Comparison of ENCODE assay signal across 8 cellular contexts in the genomic region with DNA sequence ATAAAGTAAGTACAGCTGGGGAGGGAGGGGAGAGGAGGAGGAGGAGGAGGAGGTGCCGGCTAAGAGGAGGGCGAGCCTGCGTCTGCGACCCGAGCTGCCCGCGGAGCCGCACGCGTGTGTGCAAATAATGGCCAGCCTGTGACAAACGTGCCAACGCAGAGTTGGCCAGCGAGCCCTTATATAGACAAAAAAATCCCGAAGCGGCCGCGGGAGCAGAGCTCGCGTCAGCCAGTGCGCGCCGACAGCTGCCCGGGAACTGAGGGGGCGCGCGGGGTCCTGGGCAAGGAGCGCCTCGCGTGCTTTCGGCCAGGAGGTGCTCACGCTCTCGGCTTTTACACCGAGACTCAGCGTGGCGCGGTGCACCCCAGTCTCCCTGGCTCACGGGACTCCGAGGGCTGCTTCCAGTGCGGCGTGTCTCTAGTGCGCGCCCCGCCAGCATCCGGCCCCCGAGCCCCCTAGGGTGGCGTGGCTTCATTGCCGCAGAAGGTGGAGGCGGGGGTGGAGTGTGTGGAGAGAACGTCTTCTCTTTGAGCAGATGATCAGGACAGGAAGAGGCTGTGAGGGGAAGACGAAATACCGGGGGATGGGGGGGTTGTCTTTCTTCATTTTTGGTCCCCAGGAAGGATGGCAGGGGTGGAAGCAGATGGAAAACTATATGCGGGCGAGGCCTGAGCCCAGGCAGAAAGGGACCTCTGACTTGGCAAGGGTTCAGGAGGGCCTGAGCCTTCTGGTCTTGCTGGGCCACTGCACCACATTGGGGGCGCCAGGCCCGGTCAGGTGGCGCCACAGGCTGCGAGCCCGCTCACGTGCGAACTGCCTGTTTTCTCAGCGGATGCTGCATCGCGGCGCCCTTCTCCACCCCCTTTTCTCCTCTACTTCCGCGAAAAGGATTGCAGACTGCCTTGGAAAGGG. TPM values are rescaled to one million over a fixed set of nuclear protein-coding genes. Genes with fewer than 3 reads are reported as not detected.
A peak's percentile ranks its signal among the peaks of the same experiment; 100 is the strongest.
DNase-seq lines count a peak whose midpoint lies in the region; ATAC-seq, FAIRE-seq and TF ChIP-seq lines count a peak whose summit lies in the region.

No MANE protein-coding gene starts in this region.

- FAIRE-seq in RCC 7860 (lab: Jason Lieb, UNC) = no peak

- no peaks in the 10 kb centered on the region for H3K9me3 Mint-ChIP-seq in neural progenitor cell

- intact Hi-C loops in stomach (cut with DNase I; ENCODE audit: low total_unique reads) = no loop called here

- peak overlapping the region; percentile 90 for H3K4me2 ChIP-seq in neural progenitor cell

- TF ChIP-seq CTCF in foreskin fibroblast (IDR thresholded peaks at IDR 0.05; ENCODE audit: low read depth, low read length) (peak; percentile 6), neural progenitor cell (IDR thresholded peaks at IDR 0.05) (no peak), stomach (IDR thresholded peaks at IDR 0.05) (no peak)

- H3K27ac ChIP-seq in neural progenitor cell = no peak overlapping the region
- peak overlapping the region; percentile 95 to 99 (median 98) for H3K27ac ChIP-seq in stomach

- peak overlapping the region; percentile 86 for H3K4me3 Mint-ChIP-seq in neural progenitor cell

- no peaks in the 10 kb centered on the region for H3K36me3 Mint-ChIP-seq in neural progenitor cell

- H3K36me3 ChIP-seq in neural progenitor cell (no peaks in the 10 kb centered on the region), stomach (no peaks in the 10 kb centered on the region)

- H3K79me2 ChIP-seq in neural progenitor cell (ENCODE audit: low read depth) = no peaks in the 10 kb centered on the region

- TF ChIP-seq POLR2A in stomach (IDR thresholded peaks at IDR 0.05) = peak in 1 of 4 donors; percentile 18

- ATAC-seq in GM21528 (IDR thresholded peaks at IDR 0.05; ENCODE audit: low FRiP score, unreplicated experiment) = peak; percentile 54

- H3K4me1 ChIP-seq in neural progenitor cell = peaks cover 4% of the 10 kb centered on the region
- H3K4me1 ChIP-seq in stomach = peaks cover 4 to 42% (median 26%) of the 10 kb centered on the region in 4 donors

- peak overlapping the region; percentile 98 for H2AFZ ChIP-seq in neural progenitor cell (replicated peaks)

- peak overlapping the region; percentile 66 to 72 for H3K4me3 ChIP-seq in foreskin fibroblast (ENCODE audit: low read depth in 1 of 2, low read length in 2 of 2)
- H3K4me3 ChIP-seq in neural progenitor cell = peak overlapping the region; percentile 57
- peak overlapping the region; percentile 63 to 74 (median 69) for H3K4me3 ChIP-seq in stomach

- H3K9me3 ChIP-seq in neural progenitor cell (ENCODE audit: low read depth) (no peaks in the 10 kb centered on the region), stomach (no peaks in the 10 kb centered on the region)

- 0 to 2% (median 1%) methylated on average over 15 to 66 of the region's 66 CpGs for WGBS in stomach, 5 donors

- peaks cover 41% of the 10 kb centered on the region for H3K27me3 ChIP-seq in neural progenitor cell
- H3K27me3 ChIP-seq in stomach = no peaks in the 10 kb centered on the region

- peaks cover 10% of the 10 kb centered on the region for H3K27me3 Mint-ChIP-seq in neural progenitor cell (ENCODE audit: insufficient read depth, low read depth)

- no peaks in the 10 kb centered on the region for H4K20me1 ChIP-seq in neural progenitor cell (ENCODE audit: low read depth)

- peaks cover 15% of the 10 kb centered on the region for H3K4me1 Mint-ChIP-seq in neural progenitor cell

- no peak overlapping the region for H3K9ac ChIP-seq in neural progenitor cell

- DNase-seq in DMS 273 (lab: John Stamatoyannopoulos, UW; ENCODE audit: unreplicated experiment) (peak; percentile 93), HuH-7.5 (ENCODE audit: low spot score) (peak; percentile 25), RCC 7860 (ENCODE audit: low spot score) (peak; percentile 29), foreskin fibroblast (peak; percentile 85 to 95), neural progenitor cell (ENCODE audit: low spot score) (peak; percentile 87), stomach (peak; percentile 82)
- DNase-seq in activated T-helper 9 cell treated with anti-CD3 and anti-CD28 coated beads, Interleukin-2, amount 50 U/mL, for 16 hours (ENCODE audit: low read depth) = peak; percentile 66

- H3F3A ChIP-seq in neural progenitor cell (ENCODE audit: low read depth) = peaks cover 6% of the 10 kb centered on the region

- peak overlapping the region; percentile 58 for H3K27ac Mint-ChIP-seq in neural progenitor cell

- peak; percentile 38 for TF ChIP-seq EP300 in stomach (IDR thresholded peaks at IDR 0.05)

RNA-seq across cellular contexts. Expression of gene SLC16A7, which starts 0.7 kb away (rescaled TPM):
- 1.3 and 1.8 TPM in 2 replicates for total RNA-seq in neural progenitor cell (ENCODE audit: low replicate concordance)
- total RNA-seq in stomach = 100 to 1,000 TPM in 1 of 5 donors, 10 to 100 TPM in 3, 1 to 10 TPM in 1; 3.5 to 150 (median 84.3) TPM
- 1 to 10 TPM; 1.8 to 4.2 (median 3.8) TPM for polyA plus RNA-seq in stomach

Comparison
In these comparisons a context has a peak if more than half of its experiments do, and no peak if none do; other contexts are left out.
1. DNase-seq: peak in every context shown above with its lines; median percentile 93 in DMS 273; 90 in foreskin fibroblast; 87 in neural progenitor cell; 82 in stomach; 66 in activated T-helper 9 cell treated with anti-CD3 and anti-CD28 coated beads, Interleukin-2, amount 50 U/mL, for 16 hours; 29 in RCC 7860; 25 in HuH-7.5.